2 cellular contexts compared by ENCODE assay signal in genomic region chr6:33976425-33977360, GRCh38.
TF ChIP-seq lines count a peak whose summit lies in the region.

No MANE protein-coding gene starts in this region.

TF ChIP-seq in SK-N-SH, 30 proteins besides CTCF, POLR2A, EP300 and RAD21 (continued from another document):
- TF ChIP-seq IRF3 (IDR thresholded peaks at IDR 0.05; ENCODE audit: low read depth, low read length) = no peak
- TF ChIP-seq NRF1 (IDR thresholded peaks at IDR 0.05; ENCODE audit: low read depth, low read length) = no peak
- no peak for TF ChIP-seq FOSL2 (IDR thresholded peaks at IDR 0.05; ENCODE audit: borderline replicate concordance, low read depth)
- TF ChIP-seq TEAD4 (IDR thresholded peaks at IDR 0.05; ENCODE audit: borderline replicate concordance, insufficient read depth) = no peak
- no peak for TF ChIP-seq USF1 (IDR thresholded peaks at IDR 0.05; ENCODE audit: borderline replicate concordance, low read depth)
- no peak for TF ChIP-seq CHD2 (IDR thresholded peaks at IDR 0.05; ENCODE audit: low read length, partially characterized antibody)
- TF ChIP-seq MXI1 (IDR thresholded peaks at IDR 0.05; ENCODE audit: low read depth, low read length) = no peak
- TF ChIP-seq MAX (IDR thresholded peaks at IDR 0.05; ENCODE audit: low read depth) = no peak
- TF ChIP-seq SIN3A (IDR thresholded peaks at IDR 0.05; ENCODE audit: borderline replicate concordance, low read depth, low read length) = no peak
- no peak for TF ChIP-seq SMC3 (IDR thresholded peaks at IDR 0.05; ENCODE audit: low read depth, low read length)
- no peak for TF ChIP-seq TCF12 (IDR thresholded peaks at IDR 0.05)
- no peak for TF ChIP-seq POLR2AphosphoS5 (IDR thresholded peaks at IDR 0.05; ENCODE audit: low read depth, low read length)

TF ChIP-seq in SK-N-SH treated with all-trans-retinoic acid at 6 μM for 48 hours, 23 proteins besides CTCF, POLR2A, EP300 and RAD21 (continued from another document):
- TF ChIP-seq TCF4 (CRISPR knock-in tag; IDR thresholded peaks at IDR 0.05; ENCODE audit: borderline replicate concordance) (no peak), ARNTL (CRISPR knock-in tag; IDR thresholded peaks at IDR 0.05; ENCODE audit: borderline replicate concordance, low read depth) (no peak), CSDC2 (CRISPR knock-in tag; IDR thresholded peaks at IDR 0.05) (no peak), ZNF8 (CRISPR knock-in tag; IDR thresholded peaks at IDR 0.05) (no peak), POU6F1 (CRISPR knock-in tag; IDR thresholded peaks at IDR 0.05; ENCODE audit: borderline replicate concordance, low read depth) (no peak)
